11 cellular contexts compared by ENCODE assay signal in the genomic region with DNA sequence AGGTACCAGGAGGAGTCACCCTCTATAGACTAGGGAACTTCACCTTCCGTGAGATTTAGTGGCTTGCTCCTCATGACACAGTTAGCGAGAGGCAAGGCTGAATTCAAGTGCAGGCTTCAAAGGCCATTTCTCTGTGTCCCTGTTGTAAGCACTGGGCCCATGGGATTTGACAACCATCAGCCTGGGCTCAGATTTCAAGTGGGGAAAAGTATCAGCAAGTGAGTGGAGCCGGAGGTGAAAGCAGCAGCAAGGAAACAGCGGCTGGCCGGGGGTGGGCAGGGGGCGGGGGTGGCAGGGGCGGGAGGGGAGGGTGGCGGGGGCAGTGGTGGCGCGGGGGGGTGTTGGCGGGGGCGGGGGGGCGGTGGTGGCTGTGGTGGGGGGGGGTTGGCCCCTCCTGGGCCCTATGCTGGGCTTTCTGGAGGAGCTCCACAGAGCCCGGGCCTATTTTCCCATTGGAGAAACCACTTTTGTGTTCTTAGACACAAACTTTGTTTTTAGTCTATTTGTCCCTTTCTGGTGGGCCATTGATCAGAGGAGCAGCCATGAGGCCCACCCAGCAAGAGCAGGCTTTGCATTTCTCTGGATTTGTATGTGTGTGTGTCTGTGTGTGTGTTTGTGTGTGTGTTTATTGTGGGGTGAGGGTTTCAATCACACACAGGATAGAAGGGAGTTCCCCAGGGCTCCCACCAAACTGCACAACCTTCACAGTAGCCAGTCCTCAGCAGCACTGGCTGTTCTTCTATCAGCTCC.
A peak's percentile ranks its signal among the peaks of the same experiment; 100 is the strongest.
DNase-seq lines count a peak whose midpoint lies in the region; ATAC-seq, FAIRE-seq and TF ChIP-seq lines count a peak whose summit lies in the region.
"Had no signal": no experiment of that assay in that cellular context is flagged by ENCODE, and none has a peak within 500 bp of the region (broad histone marks: within the 10 kb centered on the region; RNA-seq: fewer than 3 reads in every experiment).

No MANE protein-coding gene starts in this region.

- no peak overlapping the region for H3K27ac ChIP-seq in K562 (ENCODE audit: extremely low read depth, low read depth, low read length)
- no peak overlapping the region for H3K27ac ChIP-seq in osteoblast (ENCODE audit: low read depth, low read length)

- H3K9me1 ChIP-seq in K562 (ENCODE audit: control insufficient read depth, insufficient read depth, low read length), result no peaks in the 10 kb centered on the region

- TF ChIP-seq CTCF in K562 (IDR thresholded peaks at IDR 0.05 in 2 of 3, conservative IDR thresholded peaks at IDR 0.05 in 1 of 3; ENCODE audit: insufficient read depth in 2 of 3, low read depth in 1 of 3, low read length in 3 of 3) (no peak), osteoblast (IDR thresholded peaks at IDR 0.05; ENCODE audit: extremely low read depth, low read depth, low read length) (no peak)

- POLR2A ChIA-PET in K562 (lab: Yijun Ruan, JAX), result interaction anchor here (1.0 kb wide), 1 partner anchor 37 kb away, joined by 4 read pairs; no protein-coding TSS in a partner anchor

- CTCF ChIA-PET in K562 (lab: Yijun Ruan, JAX; ENCODE audit: low intra/inter-chr PET ratio), result no interaction called here

- no peaks in the 10 kb centered on the region for H3K79me2 ChIP-seq in K562 (ENCODE audit: control insufficient read depth, insufficient read depth, low read length)
- no peaks in the 10 kb centered on the region for H3K79me2 ChIP-seq in osteoblast (ENCODE audit: insufficient read depth, low read length)

- intact Hi-C loops in K562 (cut with micrococcal nuclease), result no loop called here

- TF ChIP-seq EP300 in K562 (IDR thresholded peaks at IDR 0.05; ENCODE audit: low read length), result no peak

- H3K27me3 ChIP-seq in K562 (ENCODE audit: control insufficient read depth in 2 of 2, insufficient read depth in 2 of 2, low read length in 2 of 2) (peaks cover 0 to 2% of the 10 kb centered on the region in 2 experiments; a peak in 1 of 5 replicates), osteoblast (ENCODE audit: insufficient read depth, low read length) (no peaks in the 10 kb centered on the region)

- H3K9me3 ChIP-seq in K562 (replicated peaks; ENCODE audit: control insufficient read depth, insufficient read depth, low read depth, low read length) (no peaks in the 10 kb centered on the region), osteoblast (ENCODE audit: low read depth, low read length) (peaks cover 2% of the 10 kb centered on the region)

- H3K36me3 ChIP-seq in K562 (ENCODE audit: control insufficient read depth, insufficient read depth, low read length), result no peaks in the 10 kb centered on the region
- H3K36me3 ChIP-seq in osteoblast (ENCODE audit: insufficient read depth, low read length), result no peaks in the 10 kb centered on the region

- H4K20me1 ChIP-seq in K562 (replicated peaks; ENCODE audit: control insufficient read depth, insufficient read depth, low read length) (no peaks in the 10 kb centered on the region), osteoblast (ENCODE audit: insufficient read depth, low read length) (no peaks in the 10 kb centered on the region)

- 13% methylated on average over 3 of the region's 14 CpGs for WGBS in K562 (ENCODE audit: insufficient coverage, low coverage, missing lambda C conversion rate)

- 0 out of 2 replicates have a peak overlapping the region, but pooled peaks have one; percentile 47 for H2AFZ ChIP-seq in K562 (ENCODE audit: low read depth, low read length)
- H2AFZ ChIP-seq in osteoblast (ENCODE audit: low read length), result peak overlapping the region; percentile 75

- TF ChIP-seq RAD21 in K562 (CRISPR knock-in tag; conservative IDR thresholded peaks at IDR 0.05 in 1 of 2, IDR thresholded peaks at IDR 0.05 in 1 of 2), result no peak

- H3K9ac ChIP-seq in K562 (ENCODE audit: insufficient read depth in 1 of 2, low read depth in 2 of 2, low read length in 2 of 2), result no peak overlapping the region

- no peak for ATAC-seq in K562
- ATAC-seq in GM21737 (IDR thresholded peaks at IDR 0.05; ENCODE audit: unreplicated experiment), result no peak
- no peak for ATAC-seq in HG03442 (IDR thresholded peaks at IDR 0.05; ENCODE audit: unreplicated experiment)
- no peak for ATAC-seq in HG02973 (IDR thresholded peaks at IDR 0.05; ENCODE audit: unreplicated experiment)
- ATAC-seq: sciatic nerve had no signal

- BruUV-seq in K562 (replicated peaks; lab: Mats Ljungman, UMichigan), result no TSS peak

- H3K4me3 ChIP-seq in K562 (no peak overlapping the region), osteoblast (ENCODE audit: insufficient read depth, low read length) (no peak overlapping the region)

- in situ Hi-C loops in K562 (cut with MboI), result loop anchor here (25.0 kb wide), 1 partner anchor 697 kb away; no protein-coding TSS in a partner anchor

- no peak for TF ChIP-seq POLR2A in K562 (conservative IDR thresholded peaks at IDR 0.05)

- H3K4me2 ChIP-seq in K562 (ENCODE audit: insufficient read depth, low read length) (no peak overlapping the region), osteoblast (ENCODE audit: insufficient read depth, low read length) (peak overlapping the region; percentile 51)

- H3K4me1 ChIP-seq in K562 (replicated peaks in 1 of 2; ENCODE audit: control insufficient read depth in 2 of 2, insufficient read depth in 2 of 2, low read length in 2 of 2), result peaks cover 0 to 5% of the 10 kb centered on the region in 2 experiments; a peak in 2 of 5 replicates
- peaks cover 42% of the 10 kb centered on the region for H3K4me1 ChIP-seq in osteoblast (ENCODE audit: insufficient read depth, low read length)

- FAIRE-seq in K562 (lab: Jason Lieb, UNC), result no peak
- FAIRE-seq: HTR-8/SVneo had no signal

- DNase-seq in ELF-1 (ENCODE audit: low read depth, low spot score), result peak; percentile 68
- peak; percentile 85 to 86 for DNase-seq in NCI-H1930 (lab: John Stamatoyannopoulos, UW)
- no peak for DNase-seq in K562 (ENCODE audit: extremely low read depth in 1 of 4, low spot score in 3 of 4)
- no peak for DNase-seq in osteoblast (ENCODE audit: insufficient read length, low spot score, missing footprints)
- DNase-seq in Ammon's horn (ENCODE audit: low spot score), result no peak
- DNase-seq: activated CD4-positive, alpha-beta T cell treated with anti-CD3 and anti-CD28 coated beads for 1 hour had no signal

TF ChIP-seq in K562, 482 proteins besides CTCF, POLR2A, EP300 and RAD21:
- TF ChIP-seq TFAM (CRISPR knock-in tag; conservative IDR thresholded peaks at IDR 0.05) (no peak), IFI16 (CRISPR knock-in tag; IDR thresholded peaks at IDR 0.05) (no peak), ZNF263 (CRISPR knock-in tag; IDR thresholded peaks at IDR 0.05; ENCODE audit: borderline replicate concordance) (no peak), PYGO2 (tag; IDR thresholded peaks at IDR 0.05) (no peak), TCF15 (CRISPR knock-in tag; IDR thresholded peaks at IDR 0.05) (no peak), ZNF24 (IDR thresholded peaks at IDR 0.05) (no peak), TAF7 (tag; IDR thresholded peaks at IDR 0.05) (no peak), POLR2G (IDR thresholded peaks at IDR 0.05; ENCODE audit: low read depth, low read length) (no peak)
TF ChIP-seq in K562: peak in this region for 0.

Comparison
In these comparisons a context has a peak if more than half of its experiments do, and no peak if none do; other contexts are left out.
1. DNase-seq: peak in ELF-1 (single experiment) and NCI-H1930 (2 of 2); none in K562 (0 of 4), osteoblast (single experiment) and Ammon's horn (single experiment).